In the genomic region with DNA sequence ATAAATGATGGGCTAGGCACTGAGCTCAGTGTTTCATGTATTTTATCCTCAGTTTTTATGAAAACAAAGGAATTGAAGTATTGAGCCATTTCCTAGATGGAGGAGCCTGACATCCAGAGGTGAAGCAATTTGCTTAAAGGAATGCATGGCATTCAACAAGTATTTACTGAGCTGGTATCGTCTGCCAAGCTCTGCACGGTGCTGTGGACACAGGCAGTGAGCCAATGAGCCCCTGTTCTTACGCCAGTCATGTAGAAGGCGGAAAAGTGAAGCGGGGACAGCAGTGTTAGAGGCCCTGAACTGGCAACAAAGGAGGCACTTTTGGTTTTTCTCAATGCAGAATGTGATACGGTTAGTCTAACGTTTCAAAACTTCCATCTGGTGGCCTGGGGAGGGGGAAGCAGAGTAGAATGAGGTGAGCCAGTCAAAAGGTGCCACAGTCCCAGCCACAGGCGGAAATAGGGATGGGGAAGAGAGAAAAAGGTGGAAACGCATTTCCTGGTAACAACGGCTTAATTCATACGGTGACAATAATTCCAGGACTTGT, we compare ENCODE assay signal across 9 cellular contexts.
DNase-seq lines count a peak whose midpoint lies in the region; TF ChIP-seq lines count a peak whose summit lies in the region.
"Had no signal": no experiment of that assay in that cellular context is flagged by ENCODE, and none has a peak within 500 bp of the region (broad histone marks: within the 10 kb centered on the region; RNA-seq: fewer than 3 reads in every experiment).

No MANE protein-coding gene starts in this region.

- in situ Hi-C loops in astrocyte of the cerebellum (cut with HindIII; ENCODE audit: low sequenced_read_pairs): no loop called here

- no peak for TF ChIP-seq CTCF in astrocyte of the cerebellum (IDR thresholded peaks at IDR 0.05; ENCODE audit: low read depth, low read length, missing control alignments)

- H3K4me3 ChIP-seq in astrocyte of the cerebellum (ENCODE audit: low read depth, low read length): no peak overlapping the region

- peak; percentile 17 for DNase-seq in HuH-7 (ENCODE audit: low spot score)
- DNase-seq in astrocyte of the cerebellum (ENCODE audit: low read depth): peak; percentile 94
- peak; percentile 96 for DNase-seq in iris pigment epithelial cell (ENCODE audit: low read depth)
- peak in 1 of 49 donors; percentile 14 for DNase-seq in substantia nigra (lab: John Stamatoyannopoulos, UW)
- no peak for DNase-seq in NCI-H1417 treated with DMSO at 0.1 percent for 48 hours (lab: John Stamatoyannopoulos, UW)
- no peak for DNase-seq in stimulated activated naive CD4-positive, alpha-beta T cell (lab: John Stamatoyannopoulos, UW)
- DNase-seq in NCI-H1930 (lab: John Stamatoyannopoulos, UW): no peak
- DNase-seq in Kasumi-1 (lab: John Stamatoyannopoulos, UW): no peak
- DNase-seq: WERI-Rb-1 had no signal

- H3K27ac ChIP-seq in substantia nigra (ENCODE audit: low read depth, low read length, poor library complexity, severe bottlenecking): peak overlapping the region; percentile 67
- H3K27ac ChIP-seq: WERI-Rb-1 had no signal

Comparison
In these comparisons a context has a peak if more than half of its experiments do, and no peak if none do; other contexts are left out.
1. DNase-seq: peak in HuH-7 (single experiment), astrocyte of the cerebellum (single experiment) and iris pigment epithelial cell (single experiment); none in NCI-H1417 treated with DMSO at 0.1 percent for 48 hours (single experiment), stimulated activated naive CD4-positive, alpha-beta T cell (0 of 6), NCI-H1930 (0 of 2) and Kasumi-1 (0 of 2).